In the genomic region with DNA sequence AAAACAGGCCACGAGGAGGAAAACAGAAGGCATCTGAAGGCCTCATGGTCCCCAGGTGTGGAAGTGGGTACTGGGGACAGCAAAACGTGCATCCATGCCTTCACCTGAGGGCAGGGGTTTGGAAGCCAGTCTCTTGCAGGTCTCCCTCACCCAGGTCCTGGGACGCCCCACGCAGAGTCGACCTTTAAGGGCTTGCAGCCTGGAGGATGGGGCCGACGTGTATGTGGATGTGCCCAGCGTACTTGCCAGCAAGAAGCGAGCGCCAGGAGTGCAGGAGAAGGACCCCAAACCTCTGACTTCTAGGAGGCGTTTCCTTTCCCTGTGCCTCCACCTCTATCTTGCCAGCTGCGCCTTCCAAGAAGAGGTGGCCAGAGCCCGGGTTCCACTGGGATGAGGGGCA, we compare ENCODE assay signal across 1 cellular context.
TF ChIP-seq lines count a peak whose summit lies in the region.

No MANE protein-coding gene starts in this region.

TF ChIP-seq in H1, 55 proteins besides CTCF, POLR2A, EP300 and RAD21:
- TF ChIP-seq SIX5 (IDR thresholded peaks at IDR 0.05; ENCODE audit: low read depth, low read length) = no peak
- no peak for TF ChIP-seq CREB1 (IDR thresholded peaks at IDR 0.05)
- no peak for TF ChIP-seq TBP (IDR thresholded peaks at IDR 0.05; ENCODE audit: low read depth, low read length)
- TF ChIP-seq CEBPB (IDR thresholded peaks at IDR 0.05; ENCODE audit: low read depth, low read length) = no peak
- no peak for TF ChIP-seq FOSL1 (IDR thresholded peaks at IDR 0.05; ENCODE audit: insufficient read depth, low read depth, low read length)
- no peak for TF ChIP-seq KDM1A (IDR thresholded peaks at IDR 0.05; ENCODE audit: borderline replicate concordance, low read length)
- TF ChIP-seq, protein P1, sequence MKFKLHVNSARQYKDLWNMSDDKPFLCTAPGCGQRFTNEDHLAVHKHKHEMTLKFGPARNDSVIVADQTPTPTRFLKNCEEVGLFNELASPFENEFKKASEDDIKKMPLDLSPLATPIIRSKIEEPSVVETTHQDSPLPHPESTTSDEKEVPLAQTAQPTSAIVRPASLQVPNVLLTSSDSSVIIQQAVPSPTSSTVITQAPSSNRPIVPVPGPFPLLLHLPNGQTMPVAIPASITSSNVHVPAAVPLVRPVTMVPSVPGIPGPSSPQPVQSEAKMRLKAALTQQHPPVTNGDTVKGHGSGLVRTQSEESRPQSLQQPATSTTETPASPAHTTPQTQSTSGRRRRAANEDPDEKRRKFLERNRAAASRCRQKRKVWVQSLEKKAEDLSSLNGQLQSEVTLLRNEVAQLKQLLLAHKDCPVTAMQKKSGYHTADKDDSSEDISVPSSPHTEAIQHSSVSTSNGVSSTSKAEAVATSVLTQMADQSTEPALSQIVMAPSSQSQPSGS (IDR thresholded peaks at IDR 0.05; ENCODE audit: low read length) = no peak
- no peak for TF ChIP-seq CTBP2 (IDR thresholded peaks at IDR 0.05; ENCODE audit: borderline replicate concordance, insufficient read depth, insufficient read length, low read length)
- no peak for TF ChIP-seq EGR1 (IDR thresholded peaks at IDR 0.05; ENCODE audit: borderline replicate concordance, low read depth, low read length)
- TF ChIP-seq EZH2 (IDR thresholded peaks at IDR 0.05; ENCODE audit: low read depth, low read length, severe bottlenecking) = no peak
